ENCODE assay signal across 39 cellular contexts in genomic region chrX:8447367-8447766, GRCh38. TPM values are rescaled to one million over a fixed set of nuclear protein-coding genes. Genes with fewer than 3 reads are reported as not detected.
"Had no signal": no experiment of that assay in that cellular context is flagged by ENCODE, and none has a peak within 500 bp of the region (broad histone marks: within the 10 kb centered on the region; RNA-seq: fewer than 3 reads in every experiment).

No MANE protein-coding gene starts in this region.

- H3K9me3 ChIP-seq: ascending aorta, body of pancreas, breast epithelium had no signal

- H3K27ac Mint-ChIP-seq: activated B cell treated with CpG ODN at 0.5 μM for 24 hours; activated CD4-positive, alpha-beta memory T cell treated with anti-CD3 and anti-CD28 coated beads for 36 hours; activated CD4-positive, alpha-beta T cell treated with anti-CD3 and anti-CD28 coated beads, Interleukin-2, amount 10 ng/mL, durations not matched to agents 24 days and 14 days; activated CD8-positive, alpha-beta memory T cell treated with anti-CD3 and anti-CD28 coated beads, Interleukin-2, amount 10 ng/mL, durations not matched to agents 7 days and 5 days; activated CD8-positive, alpha-beta T cell treated with anti-CD3 and anti-CD28 coated beads, Interleukin-2, amount 10 ng/mL, durations not matched to agents 7 days and 5 days; activated naive CD4-positive, alpha-beta T cell treated with anti-CD3 and anti-CD28 coated beads, Interleukin-2, amount 10 ng/mL, durations not matched to agents 7 days and 5 days; activated naive CD4-positive, alpha-beta T cell treated with anti-CD3 and anti-CD28 coated beads, Interleukin-2, amount 50 U/mL, for 24 hours; activated naive CD8-positive, alpha-beta T cell; activated naive CD8-positive, alpha-beta T cell treated with anti-CD3 and anti-CD28 coated beads, Interleukin-2, amount 10 ng/mL, durations not matched to agents 7 days and 5 days; activated naive CD8-positive, alpha-beta T cell treated with anti-CD3 and anti-CD28 coated beads, Interleukin-2, amount 50 U/mL, for 24 hours; activated T-cell treated with anti-CD3 and anti-CD28 coated beads, Interleukin-2, amount 50 U/mL, for 24 hours; activated T-helper 2 cell treated with anti-CD3 and anti-CD28 coated beads, Interferon-gamma antibody, Interleukin-2, Interleukin-4, amounts not matched to agents 10 μg/mL and 5 μg/mL and 100 μg/mL, durations not matched to agents 14 hours and 24 hours and 36 hours; T-helper 1 cell treated with Interleukin-12 subunit alpha and Interleukin-12 subunit beta and Interleukin-4 antibody, amounts not matched to agents 30 μg/mL and 1 μg/mL, for 36 hours; T-helper 2 cell treated with Interferon-gamma antibody and Interleukin-4, amounts not matched to agents 5 μg/mL and 100 μg/mL, for 36 hours had no signal

- H3K27me3 ChIP-seq: ascending aorta, body of pancreas, brain microvascular endothelial cell, breast epithelium had no signal

- H3K4me3 ChIP-seq: ascending aorta, body of pancreas, breast epithelium had no signal

- DNase-seq: activated B cell treated with CpG ODN at 0.5 μM for 24 hours; activated CD4-positive, alpha-beta memory T cell treated with anti-CD3 and anti-CD28 coated beads for 36 hours; activated CD4-positive, alpha-beta T cell treated with anti-CD3 and anti-CD28 coated beads for 4 hours; activated CD4-positive, alpha-beta T cell treated with anti-CD3 and anti-CD28 coated beads, Interleukin-2, amount 10 ng/mL, durations not matched to agents 24 days and 14 days; activated CD4-positive, alpha-beta T cell treated with anti-CD3 and anti-CD28 coated beads, Interleukin-2, amount 50 U/mL, for 1 hour; activated CD4-positive, alpha-beta T cell treated with anti-CD3 and anti-CD28 coated beads, Interleukin-2, amount 50 U/mL, for 4 hours; activated CD4-positive, CD25-positive, alpha-beta regulatory T cell treated with anti-CD3 and anti-CD28 coated beads, Interleukin-2, amount 50 U/mL, for 72 hours; activated CD8-positive, alpha-beta memory T cell treated with anti-CD3 and anti-CD28 coated beads for 24 hours; activated CD8-positive, alpha-beta memory T cell treated with anti-CD3 and anti-CD28 coated beads, Interleukin-2, amount 10 ng/mL, durations not matched to agents 7 days and 5 days; activated CD8-positive, alpha-beta memory T cell treated with anti-CD3 and anti-CD28 coated beads, Interleukin-2, amount 50 U/mL, for 48 hours; activated CD8-positive, alpha-beta T cell treated with anti-CD3 and anti-CD28 coated beads, Interleukin-2, amount 10 ng/mL, durations not matched to agents 7 days and 5 days; activated effector memory CD4-positive, alpha-beta T cell treated with Interleukin-2 at 50 U/mL for 16 hours; activated gamma-delta T cell; activated naive CD4-positive, alpha-beta T cell treated with anti-CD3 and anti-CD28 coated beads, Interleukin-2, amount 10 ng/mL, durations not matched to agents 7 days and 5 days; activated naive CD4-positive, alpha-beta T cell treated with Interleukin-2 at 50 U/mL for 16 hours; activated naive CD8-positive, alpha-beta T cell treated with anti-CD3 and anti-CD28 coated beads, Interleukin-2, amount 10 ng/mL, durations not matched to agents 7 days and 5 days; activated naive CD8-positive, alpha-beta T cell treated with anti-CD3 and anti-CD28 coated beads, Interleukin-2, amount 50 U/mL, for 24 hours; activated T-cell treated with anti-CD3 and anti-CD28 coated beads, Interleukin-2, amount 50 U/mL, for 24 hours; activated T-cell treated with anti-CD3 and anti-CD28 coated beads, Interleukin-2, amount 50 U/mL, for 48 hours; amygdala; anterior cingulate cortex; body of pancreas; brain microvascular endothelial cell; central memory CD4-positive, alpha-beta T cell; T-helper 1 cell; T-helper 2 cell; T-helper 9 cell had no signal

- H3K4me1 Mint-ChIP-seq: activated B cell treated with CpG ODN at 0.5 μM for 24 hours; activated CD4-positive, alpha-beta T cell treated with anti-CD3 and anti-CD28 coated beads, Interleukin-2, amount 10 ng/mL, durations not matched to agents 24 days and 14 days; activated CD8-positive, alpha-beta memory T cell treated with anti-CD3 and anti-CD28 coated beads, Interleukin-2, amount 10 ng/mL, durations not matched to agents 7 days and 5 days; activated naive CD4-positive, alpha-beta T cell treated with anti-CD3 and anti-CD28 coated beads, Interleukin-2, amount 10 ng/mL, durations not matched to agents 7 days and 5 days; activated naive CD4-positive, alpha-beta T cell treated with anti-CD3 and anti-CD28 coated beads, Interleukin-2, amount 50 U/mL, for 24 hours; activated naive CD8-positive, alpha-beta T cell treated with anti-CD3 and anti-CD28 coated beads, Interleukin-2, amount 10 ng/mL, durations not matched to agents 7 days and 5 days; activated naive CD8-positive, alpha-beta T cell treated with anti-CD3 and anti-CD28 coated beads, Interleukin-2, amount 50 U/mL, for 24 hours had no signal

- H3K36me3 ChIP-seq: ascending aorta, brain microvascular endothelial cell, breast epithelium had no signal

- H3K9me3 Mint-ChIP-seq: activated naive CD4-positive, alpha-beta T cell treated with anti-CD3 and anti-CD28 coated beads, Interleukin-2, amount 50 U/mL, for 24 hours had no signal

- H3K27ac ChIP-seq: ascending aorta, body of pancreas, brain microvascular endothelial cell, breast epithelium, VCaP had no signal

- H3K4me1 ChIP-seq: ascending aorta, body of pancreas, breast epithelium had no signal

- H3K4me3 Mint-ChIP-seq: activated B cell treated with CpG ODN at 0.5 μM for 24 hours; activated CD4-positive, alpha-beta memory T cell treated with anti-CD3 and anti-CD28 coated beads for 36 hours; activated CD4-positive, alpha-beta T cell treated with anti-CD3 and anti-CD28 coated beads, Interleukin-2, amount 10 ng/mL, durations not matched to agents 24 days and 14 days; activated CD8-positive, alpha-beta memory T cell treated with anti-CD3 and anti-CD28 coated beads, Interleukin-2, amount 10 ng/mL, durations not matched to agents 7 days and 5 days; activated CD8-positive, alpha-beta T cell treated with anti-CD3 and anti-CD28 coated beads, Interleukin-2, amount 10 ng/mL, durations not matched to agents 7 days and 5 days; activated naive CD4-positive, alpha-beta T cell treated with anti-CD3 and anti-CD28 coated beads, Interleukin-2, amount 10 ng/mL, durations not matched to agents 7 days and 5 days; activated naive CD4-positive, alpha-beta T cell treated with anti-CD3 and anti-CD28 coated beads, Interleukin-2, amount 50 U/mL, for 24 hours; activated naive CD8-positive, alpha-beta T cell; activated naive CD8-positive, alpha-beta T cell treated with anti-CD3 and anti-CD28 coated beads, Interleukin-2, amount 10 ng/mL, durations not matched to agents 7 days and 5 days; activated naive CD8-positive, alpha-beta T cell treated with anti-CD3 and anti-CD28 coated beads, Interleukin-2, amount 50 U/mL, for 24 hours; activated T-cell treated with anti-CD3 and anti-CD28 coated beads, Interleukin-2, amount 50 U/mL, for 24 hours; T-helper 1 cell treated with Interleukin-12 subunit alpha and Interleukin-12 subunit beta and Interleukin-4 antibody, amounts not matched to agents 30 μg/mL and 1 μg/mL, for 36 hours; T-helper 2 cell treated with Interferon-gamma antibody and Interleukin-4, amounts not matched to agents 5 μg/mL and 100 μg/mL, for 36 hours had no signal

- H3K27me3 Mint-ChIP-seq: activated B cell treated with CpG ODN at 0.5 μM for 24 hours; activated CD4-positive, alpha-beta memory T cell treated with anti-CD3 and anti-CD28 coated beads for 36 hours; activated CD4-positive, alpha-beta T cell treated with anti-CD3 and anti-CD28 coated beads, Interleukin-2, amount 10 ng/mL, durations not matched to agents 24 days and 14 days; activated CD8-positive, alpha-beta memory T cell treated with anti-CD3 and anti-CD28 coated beads, Interleukin-2, amount 10 ng/mL, durations not matched to agents 7 days and 5 days; activated naive CD4-positive, alpha-beta T cell treated with anti-CD3 and anti-CD28 coated beads, Interleukin-2, amount 10 ng/mL, durations not matched to agents 7 days and 5 days; activated naive CD4-positive, alpha-beta T cell treated with anti-CD3 and anti-CD28 coated beads, Interleukin-2, amount 50 U/mL, for 24 hours; activated naive CD8-positive, alpha-beta T cell; activated naive CD8-positive, alpha-beta T cell treated with anti-CD3 and anti-CD28 coated beads, Interleukin-2, amount 10 ng/mL, durations not matched to agents 7 days and 5 days; activated naive CD8-positive, alpha-beta T cell treated with anti-CD3 and anti-CD28 coated beads, Interleukin-2, amount 50 U/mL, for 24 hours; activated T-cell treated with anti-CD3 and anti-CD28 coated beads, Interleukin-2, amount 50 U/mL, for 24 hours had no signal

- FAIRE-seq: TTC549 had no signal

- H3K36me3 Mint-ChIP-seq: activated CD4-positive, alpha-beta memory T cell treated with anti-CD3 and anti-CD28 coated beads for 36 hours; activated CD8-positive, alpha-beta memory T cell treated with anti-CD3 and anti-CD28 coated beads, Interleukin-2, amount 10 ng/mL, durations not matched to agents 7 days and 5 days; activated naive CD4-positive, alpha-beta T cell treated with anti-CD3 and anti-CD28 coated beads, Interleukin-2, amount 10 ng/mL, durations not matched to agents 7 days and 5 days; activated naive CD4-positive, alpha-beta T cell treated with anti-CD3 and anti-CD28 coated beads, Interleukin-2, amount 50 U/mL, for 24 hours; activated naive CD8-positive, alpha-beta T cell; activated naive CD8-positive, alpha-beta T cell treated with anti-CD3 and anti-CD28 coated beads, Interleukin-2, amount 10 ng/mL, durations not matched to agents 7 days and 5 days had no signal

RNA-seq across cellular contexts. Expression of gene VCX3B, which starts 17.3 kb away (rescaled TPM):
- total RNA-seq: activated B cell treated with CpG ODN at 0.5 μM for 24 hours; activated CD4-positive, alpha-beta memory T cell treated with anti-CD3 and anti-CD28 coated beads for 36 hours; activated CD4-positive, alpha-beta T cell treated with anti-CD3 and anti-CD28 coated beads, Interleukin-2, amount 10 ng/mL, durations not matched to agents 24 days and 14 days; activated CD8-positive, alpha-beta memory T cell treated with anti-CD3 and anti-CD28 coated beads, Interleukin-2, amount 10 ng/mL, durations not matched to agents 7 days and 5 days; activated CD8-positive, alpha-beta T cell treated with anti-CD3 and anti-CD28 coated beads, Interleukin-2, amount 10 ng/mL, durations not matched to agents 7 days and 5 days; activated naive CD8-positive, alpha-beta T cell treated with anti-CD3 and anti-CD28 coated beads, Interleukin-2, amount 10 ng/mL, durations not matched to agents 7 days and 5 days; activated T-helper 2 cell treated with anti-CD3 and anti-CD28 coated beads, Interferon-gamma antibody, Interleukin-2, Interleukin-4, amounts not matched to agents 10 μg/mL and 5 μg/mL and 100 μg/mL, durations not matched to agents 14 hours and 24 hours and 36 hours; ascending aorta; body of pancreas; breast epithelium; cardiac septum; cerebellum had no signal
- polyA plus RNA-seq: adipose tissue had no signal
